ENCODE assay signal across 8 cellular contexts in the genomic region with DNA sequence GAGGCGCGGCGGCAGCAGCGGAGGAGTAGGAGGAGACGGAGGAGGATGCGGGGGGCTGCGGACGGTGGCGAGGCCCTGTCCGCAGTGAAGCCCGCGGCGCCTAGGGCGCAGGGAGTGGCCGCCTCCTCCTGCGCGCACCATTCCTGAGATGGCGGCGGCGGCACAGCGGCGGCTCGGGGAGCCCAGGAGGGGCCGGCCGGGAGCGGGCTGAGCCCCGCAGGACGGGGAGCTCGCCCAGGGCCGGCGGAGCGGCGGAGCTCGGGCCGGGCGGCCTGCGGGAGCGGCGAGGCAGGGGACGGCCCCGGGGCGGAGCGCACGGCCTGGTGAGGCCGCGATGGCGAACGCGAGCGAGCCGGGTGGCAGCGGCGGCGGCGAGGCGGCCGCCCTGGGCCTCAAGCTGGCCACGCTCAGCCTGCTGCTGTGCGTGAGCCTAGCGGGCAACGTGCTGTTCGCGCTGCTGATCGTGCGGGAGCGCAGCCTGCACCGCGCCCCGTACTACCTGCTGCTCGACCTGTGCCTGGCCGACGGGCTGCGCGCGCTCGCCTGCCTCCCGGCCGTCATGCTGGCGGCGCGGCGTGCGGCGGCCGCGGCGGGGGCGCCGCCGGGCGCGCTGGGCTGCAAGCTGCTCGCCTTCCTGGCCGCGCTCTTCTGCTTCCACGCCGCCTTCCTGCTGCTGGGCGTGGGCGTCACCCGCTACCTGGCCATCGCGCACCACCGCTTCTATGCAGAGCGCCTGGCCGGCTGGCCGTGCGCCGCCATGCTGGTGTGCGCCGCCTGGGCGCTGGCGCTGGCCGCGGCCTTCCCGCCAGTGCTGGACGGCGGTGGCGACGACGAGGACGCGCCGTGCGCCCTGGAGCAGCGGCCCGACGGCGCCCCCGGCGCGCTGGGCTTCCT.
DNase-seq lines count a peak whose midpoint lies in the region; ATAC-seq and TF ChIP-seq lines count a peak whose summit lies in the region.

A gene with protein sequence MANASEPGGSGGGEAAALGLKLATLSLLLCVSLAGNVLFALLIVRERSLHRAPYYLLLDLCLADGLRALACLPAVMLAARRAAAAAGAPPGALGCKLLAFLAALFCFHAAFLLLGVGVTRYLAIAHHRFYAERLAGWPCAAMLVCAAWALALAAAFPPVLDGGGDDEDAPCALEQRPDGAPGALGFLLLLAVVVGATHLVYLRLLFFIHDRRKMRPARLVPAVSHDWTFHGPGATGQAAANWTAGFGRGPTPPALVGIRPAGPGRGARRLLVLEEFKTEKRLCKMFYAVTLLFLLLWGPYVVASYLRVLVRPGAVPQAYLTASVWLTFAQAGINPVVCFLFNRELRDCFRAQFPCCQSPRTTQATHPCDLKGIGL (plus strand): TSS at position 140 of the 894 bp plus-strand sequence. CDS start 195 bp downstream, at position 335.

- no peaks in the 10 kb centered on the region for H3K9me3 ChIP-seq in neuron (ENCODE audit: low read length)

- peaks cover 51% of the 10 kb centered on the region for H3K27me3 ChIP-seq in neuron (ENCODE audit: insufficient read depth, low read length)

- no peaks in the 10 kb centered on the region for H3K9me3 Mint-ChIP-seq in activated T-cell treated with anti-CD3 and anti-CD28 coated beads, Interleukin-2, amount 50 U/mL, for 24 hours

- peak within 1 kb of the TSS; percentile 69 for H3K4me3 Mint-ChIP-seq in activated T-cell treated with anti-CD3 and anti-CD28 coated beads, Interleukin-2, amount 50 U/mL, for 24 hours

- TF ChIP-seq CTCF in fibroblast of pulmonary artery (IDR thresholded peaks at IDR 0.05; ENCODE audit: low read length, missing control alignments), result no peak

- peaks cover 50% of the 10 kb centered on the region for H3K27me3 Mint-ChIP-seq in activated T-cell treated with anti-CD3 and anti-CD28 coated beads, Interleukin-2, amount 50 U/mL, for 24 hours

- ATAC-seq in HG03378 (IDR thresholded peaks at IDR 0.05; ENCODE audit: unreplicated experiment), result no peak

- H3K4me1 Mint-ChIP-seq in activated T-cell treated with anti-CD3 and anti-CD28 coated beads, Interleukin-2, amount 50 U/mL, for 24 hours (ENCODE audit: low read depth), result peaks cover 8% of the 10 kb centered on the region

- no peaks in the 10 kb centered on the region for H3K36me3 Mint-ChIP-seq in activated T-cell treated with anti-CD3 and anti-CD28 coated beads, Interleukin-2, amount 50 U/mL, for 24 hours (ENCODE audit: low read depth)

- no peaks in the 10 kb centered on the region for H3K36me3 ChIP-seq in neuron (ENCODE audit: insufficient read depth, low read length)

- H3K4me1 ChIP-seq in neuron (ENCODE audit: insufficient read depth, low read length), result peaks cover 2% of the 10 kb centered on the region

- peak; percentile 30 for DNase-seq in activated naive CD4-positive, alpha-beta T cell treated with Interleukin-2 at 50 U/mL for 16 hours
- no peak for DNase-seq in activated naive CD4-positive, alpha-beta T cell (lab: John Stamatoyannopoulos, UW)
- DNase-seq in activated T-cell treated with anti-CD3 and anti-CD28 coated beads, Interleukin-2, amount 50 U/mL, for 24 hours, result peak; percentile 68
- DNase-seq in fibroblast of pulmonary artery (ENCODE audit: low read depth) (peak; percentile 34), foreskin melanocyte (no peak), HPDE6-E6E7 (ENCODE audit: extremely low spot score) (no peak)

- no peak within 1 kb of the TSS for H3K27ac Mint-ChIP-seq in activated T-cell treated with anti-CD3 and anti-CD28 coated beads, Interleukin-2, amount 50 U/mL, for 24 hours

- H2AFZ ChIP-seq in neuron (ENCODE audit: low read depth, low read length), result peak within 1 kb of the TSS; percentile 23

- no peak within 1 kb of the TSS for H3K4me3 ChIP-seq in fibroblast of pulmonary artery (replicated peaks; ENCODE audit: low read depth, low read length)
- H3K4me3 ChIP-seq in neuron (ENCODE audit: low read length), result peak within 1 kb of the TSS; percentile 59

Comparison
In these comparisons a context has a peak if more than half of its experiments do, and no peak if none do; other contexts are left out.
1. DNase-seq: peak in activated naive CD4-positive, alpha-beta T cell treated with Interleukin-2 at 50 U/mL for 16 hours (single experiment), activated T-cell treated with anti-CD3 and anti-CD28 coated beads, Interleukin-2, amount 50 U/mL, for 24 hours (single experiment) and fibroblast of pulmonary artery (single experiment); none in activated naive CD4-positive, alpha-beta T cell (0 of 4), foreskin melanocyte (single experiment) and HPDE6-E6E7 (single experiment).